ENCODE assay signal across 8 cellular contexts in the genomic region with DNA sequence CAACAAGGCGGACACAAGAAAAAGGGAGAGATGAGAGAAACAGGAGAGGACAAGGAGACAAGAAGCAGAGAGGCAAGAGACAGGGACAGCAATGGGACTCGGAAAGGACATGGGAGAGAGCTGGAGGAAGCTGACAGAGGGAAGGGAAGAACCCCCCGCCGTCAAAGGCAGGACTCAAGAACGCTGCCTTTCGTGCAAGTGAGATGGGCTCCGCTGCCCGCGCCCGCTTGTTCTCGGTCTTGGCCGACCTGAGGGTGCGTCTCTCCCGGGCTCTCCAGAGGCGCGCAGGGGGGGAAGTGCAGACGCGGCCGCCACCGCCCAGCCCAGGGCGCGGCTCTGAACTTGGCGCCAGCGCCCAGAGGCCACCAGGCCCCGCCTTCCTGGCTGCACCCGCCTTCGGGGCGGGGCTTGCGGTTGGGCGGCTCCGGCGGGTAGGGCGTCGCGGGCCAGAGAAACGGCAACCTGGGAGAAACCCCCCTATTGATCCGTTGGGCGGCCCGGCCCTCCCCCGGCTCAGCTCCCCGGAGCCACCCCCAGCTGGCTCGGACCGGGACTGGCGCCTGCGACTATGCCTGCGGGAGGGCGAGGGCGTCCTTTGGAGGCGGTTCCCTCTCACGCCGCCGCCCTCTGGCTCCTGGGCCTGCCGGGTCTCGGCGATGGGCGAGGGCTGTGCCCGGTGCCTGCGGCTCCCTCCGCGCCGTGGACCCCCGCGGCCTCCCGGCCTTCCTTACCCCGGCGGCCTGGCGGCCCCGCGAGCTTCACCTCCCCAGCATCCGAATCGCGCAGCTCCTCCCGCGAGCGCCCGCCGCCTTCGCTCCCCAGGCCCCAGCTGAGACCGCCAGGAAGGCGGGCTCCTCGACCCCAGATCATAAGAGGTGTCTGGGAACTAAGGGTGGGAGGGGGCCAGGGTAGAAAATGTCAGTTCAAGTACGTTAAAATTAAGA. TPM values are rescaled to one million over a fixed set of nuclear protein-coding genes. Genes with fewer than 3 reads are reported as not detected.
DNase-seq lines count a peak whose midpoint lies in the region; ATAC-seq and TF ChIP-seq lines count a peak whose summit lies in the region.

No MANE protein-coding gene starts in this region.

- H3K4me3 ChIP-seq in coronary artery: peak overlapping the region; percentile 77
- H3K4me3 ChIP-seq in left lung: peak overlapping the region; percentile 56 to 74

- H3K27ac Mint-ChIP-seq in activated CD4-positive, alpha-beta T cell treated with anti-CD3 and anti-CD28 coated beads for 36 hours: peak overlapping the region; percentile 90

- CTCF ChIA-PET in activated CD4-positive, alpha-beta T cell treated with anti-CD3 and anti-CD28 coated beads for 36 hours (lab: Charles Lee): interaction anchor here (0.6 to 1.6 kb wide), 3 partner anchors 55 to 1095 kb away, joined by 3 to 5 read pairs (median 4); no protein-coding TSS in a partner anchor

- peaks cover 0 to 34% of the 10 kb centered on the region in 2 donors for H3K4me1 ChIP-seq in left lung

- TF ChIP-seq CTCF in coronary artery (IDR thresholded peaks at IDR 0.05): no peak
- no peak for TF ChIP-seq CTCF in left lung (IDR thresholded peaks at IDR 0.05)

- H3K9me3 ChIP-seq in left lung: no peaks in the 10 kb centered on the region

- no peaks in the 10 kb centered on the region for H3K36me3 ChIP-seq in left lung

- DNase-seq in A172 (ENCODE audit: low spot score) (peak; percentile 73), NCI-H2196 treated with DMSO at 0.1 percent for 48 hours (lab: John Stamatoyannopoulos, UW; ENCODE audit: unreplicated experiment) (peak; percentile 50), coronary artery (ENCODE audit: low spot score) (peak; percentile 89), left lung (peak; percentile 88 to 99)
- DNase-seq in activated CD4-positive, alpha-beta T cell treated with anti-CD3 and anti-CD28 coated beads for 36 hours: peak; percentile 86
- peak; percentile 75 to 82 for DNase-seq in stimulated activated CD4-positive, alpha-beta T cell treated with anti-CD3 and anti-CD28 coated beads, Interleukin-2, amount 100 ng/mL, for 48 hours

- H3K9me3 Mint-ChIP-seq in activated CD4-positive, alpha-beta T cell treated with anti-CD3 and anti-CD28 coated beads for 36 hours (ENCODE audit: low read depth): no peaks in the 10 kb centered on the region

- H3K36me3 Mint-ChIP-seq in activated CD4-positive, alpha-beta T cell treated with anti-CD3 and anti-CD28 coated beads for 36 hours (ENCODE audit: low read depth): no peaks in the 10 kb centered on the region

- H3K27me3 Mint-ChIP-seq in activated CD4-positive, alpha-beta T cell treated with anti-CD3 and anti-CD28 coated beads for 36 hours: peaks cover 11% of the 10 kb centered on the region

- intact Hi-C loops in activated CD4-positive, alpha-beta T cell treated with anti-CD3 and anti-CD28 coated beads for 36 hours (cut with DNase I, micrococcal nuclease): loop anchor here in 1 of 2 experiments (1.0 to 5.0 kb wide), 3 partner anchors 15 to 262 kb away; no protein-coding TSS in a partner anchor
- intact Hi-C loops in left lung (cut with DNase I): loop anchor here in 1 of 2 donors (10.0 kb wide), 1 partner anchor 180 kb away; no protein-coding TSS in a partner anchor

- POLR2A ChIA-PET in activated CD4-positive, alpha-beta T cell treated with anti-CD3 and anti-CD28 coated beads for 36 hours (lab: Charles Lee): no interaction called here

- H3K27me3 ChIP-seq in left lung: peaks cover 0 to 20% of the 10 kb centered on the region in 2 donors

- ATAC-seq in GM18520 (IDR thresholded peaks at IDR 0.05; ENCODE audit: unreplicated experiment) (peak; percentile 89), HG03064 (IDR thresholded peaks at IDR 0.05; ENCODE audit: low read depth, unreplicated experiment) (peak; percentile 92), left lung (peak; percentile 92)
- ATAC-seq in activated CD4-positive, alpha-beta T cell treated with anti-CD3 and anti-CD28 coated beads for 36 hours: peak; percentile 83

- peak overlapping the region; percentile 73 to 80 for H3K27ac ChIP-seq in coronary artery
- peak overlapping the region; percentile 60 to 91 for H3K27ac ChIP-seq in left lung

- peaks cover 16% of the 10 kb centered on the region for H3K4me1 Mint-ChIP-seq in activated CD4-positive, alpha-beta T cell treated with anti-CD3 and anti-CD28 coated beads for 36 hours

- peak overlapping the region; percentile 82 for H3K4me3 Mint-ChIP-seq in activated CD4-positive, alpha-beta T cell treated with anti-CD3 and anti-CD28 coated beads for 36 hours

RNA-seq across cellular contexts. Expression of gene ANTXRL, which starts 2.2 kb away (rescaled TPM):
- 1.8 TPM in 1 of 2 replicates, not detected in the other for total RNA-seq in A172 (2014; rRNA removed; shearing (Covaris generic))
- not detected for total RNA-seq in activated CD4-positive, alpha-beta T cell treated with anti-CD3 and anti-CD28 coated beads for 36 hours
- not detected for total RNA-seq in left lung

Comparison
In these comparisons a context has a peak if more than half of its experiments do, and no peak if none do; other contexts are left out.
1. Peak in every context shown above with its lines: DNase-seq, ATAC-seq, H3K4me3 ChIP-seq and H3K27ac ChIP-seq.